ENCODE assay signal across 22 cellular contexts in the genomic region with DNA sequence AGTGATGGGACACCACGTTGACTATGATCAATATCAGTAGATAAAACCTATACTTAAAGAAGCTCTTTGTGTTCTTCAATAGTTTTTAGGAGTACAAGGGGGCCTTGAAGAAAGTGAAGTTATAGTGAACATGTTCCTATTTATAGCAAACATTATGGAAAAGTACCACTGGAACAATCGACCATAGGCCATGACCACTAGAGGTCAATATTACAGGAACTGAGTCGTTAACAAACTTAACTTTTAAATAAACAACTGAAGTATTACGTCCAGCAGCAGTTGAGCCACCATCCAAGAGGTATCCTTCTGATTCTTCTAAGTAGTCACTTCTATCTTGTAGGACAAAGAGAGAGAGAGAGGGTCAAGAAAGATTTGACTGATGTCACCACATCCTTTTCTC.
DNase-seq lines count a peak whose midpoint lies in the region; ATAC-seq and TF ChIP-seq lines count a peak whose summit lies in the region.
"Had no signal": no experiment of that assay in that cellular context is flagged by ENCODE, and none has a peak within 500 bp of the region (broad histone marks: within the 10 kb centered on the region; RNA-seq: fewer than 3 reads in every experiment).

No MANE protein-coding gene starts in this region.

- peak in 2 of 4 donors; percentile 55 to 57 for ATAC-seq in right lobe of liver
- no peak for ATAC-seq in activated CD4-positive, alpha-beta T cell treated with anti-CD3 and anti-CD28 coated beads for 36 hours
- ATAC-seq: activated CD4-positive, CD25-positive, alpha-beta regulatory T cell treated with anti-CD3 and anti-CD28 coated beads, Interleukin-2, amount 50 U/mL, for 24 hours; activated naive CD4-positive, alpha-beta T cell treated with anti-CD3 and anti-CD28 coated beads, Interleukin-2, amount 50 U/mL, for 72 hours; activated T-cell treated with anti-CD3 and anti-CD28 coated beads, Interleukin-2, amount 50 U/mL, for 72 hours; left colon; SK-N-SH treated with all-trans-retinoic acid at 6 μM for 48 hours had no signal

- no peaks in the 10 kb centered on the region for H3K9me2 ChIP-seq in Karpas-422 (replicated peaks; ENCODE audit: insufficient read depth, low read length)

- H3K4me3 Mint-ChIP-seq in activated CD4-positive, alpha-beta T cell treated with anti-CD3 and anti-CD28 coated beads for 36 hours, result no peak overlapping the region
- H3K4me3 Mint-ChIP-seq: activated T-cell treated with anti-CD3 and anti-CD28 coated beads, Interleukin-2, amount 50 U/mL, for 72 hours; nephron progenitor cell had no signal

- intact Hi-C loops in right lobe of liver (cut with DNase I), result no loop called here
- intact Hi-C loops in activated CD4-positive, alpha-beta T cell treated with anti-CD3 and anti-CD28 coated beads for 36 hours (cut with DNase I, micrococcal nuclease), result no loop called here

- no peak overlapping the region for H3K9ac ChIP-seq in Karpas-422 (ENCODE audit: low read length)
- H3K9ac ChIP-seq: KMS-11 had no signal

- H3K9me3 ChIP-seq in BE2C (no peaks in the 10 kb centered on the region), Karpas-422 (ENCODE audit: low read length) (no peaks in the 10 kb centered on the region), right lobe of liver (no peaks in the 10 kb centered on the region), suprapubic skin (no peaks in the 10 kb centered on the region)
- H3K9me3 ChIP-seq: prostate gland, spleen, vagina had no signal

- H3K27ac ChIP-seq in Karpas-422 (ENCODE audit: low read length), result no peak overlapping the region
- no peak overlapping the region for H3K27ac ChIP-seq in right lobe of liver
- H3K27ac ChIP-seq in suprapubic skin, result no peak overlapping the region
- H3K27ac ChIP-seq: KMS-11, prostate gland, spleen, vagina had no signal

- H3K79me2 ChIP-seq in Karpas-422 (ENCODE audit: low read length), result no peaks in the 10 kb centered on the region

- DNase-seq in BE2C, result no peak
- no peak for DNase-seq in Karpas-422
- DNase-seq in amniotic epithelial cell (ENCODE audit: low read depth), result peak; percentile 4
- DNase-seq in right lobe of liver, result no peak
- DNase-seq in NCI-H187 (lab: John Stamatoyannopoulos, UW), result no peak
- no peak for DNase-seq in suprapubic skin (ENCODE audit: low spot score in 2 of 2)
- no peak for DNase-seq in activated CD4-positive, alpha-beta T cell treated with anti-CD3 and anti-CD28 coated beads for 36 hours
- no peak for DNase-seq in GM19238 (ENCODE audit: insufficient read length, low spot score)
- DNase-seq: activated T-cell treated with anti-CD3 and anti-CD28 coated beads, Interleukin-2, amount 50 U/mL, for 72 hours; cortex of kidney; left colon; NCI-H146; nephron progenitor cell; spleen; stimulated activated CD8-positive, alpha-beta memory T cell treated with anti-CD3 and anti-CD28 coated beads, Interleukin-4, amount 100 ng/mL, for 48 hours; T-helper 9 cell had no signal

- no peaks in the 10 kb centered on the region for H3K27me3 ChIP-seq in BE2C
- no peaks in the 10 kb centered on the region for H3K27me3 ChIP-seq in Karpas-422 (ENCODE audit: low read length)
- H3K27me3 ChIP-seq in right lobe of liver, result no peaks in the 10 kb centered on the region
- H3K27me3 ChIP-seq in suprapubic skin, result no peaks in the 10 kb centered on the region
- H3K27me3 ChIP-seq: spleen, vagina had no signal

- peak overlapping the region; percentile 17; the same call in 1 of the 2 replicates for H2AFZ ChIP-seq in Karpas-422 (ENCODE audit: low read length)

- TF ChIP-seq EP300 in suprapubic skin (IDR thresholded peaks at IDR 0.05), result no peak

- POLR2A ChIA-PET in activated CD4-positive, alpha-beta T cell treated with anti-CD3 and anti-CD28 coated beads for 36 hours (lab: Charles Lee), result no interaction called here

- no peaks in the 10 kb centered on the region for H3K27me3 Mint-ChIP-seq in activated CD4-positive, alpha-beta T cell treated with anti-CD3 and anti-CD28 coated beads for 36 hours

- H3K36me3 ChIP-seq in BE2C (no peaks in the 10 kb centered on the region), Karpas-422 (ENCODE audit: insufficient read depth, low read length) (no peaks in the 10 kb centered on the region), right lobe of liver (no peaks in the 10 kb centered on the region), suprapubic skin (no peaks in the 10 kb centered on the region)
- H3K36me3 ChIP-seq: prostate gland, spleen, vagina had no signal

- no peaks in the 10 kb centered on the region for H3K36me3 Mint-ChIP-seq in activated CD4-positive, alpha-beta T cell treated with anti-CD3 and anti-CD28 coated beads for 36 hours (ENCODE audit: low read depth)
- H3K36me3 Mint-ChIP-seq: activated naive CD4-positive, alpha-beta T cell treated with anti-CD3 and anti-CD28 coated beads, Interleukin-2, amount 50 U/mL, for 72 hours had no signal

- H3K4me3 ChIP-seq in BE2C (ENCODE audit: low read depth, low read length) (no peak overlapping the region), Karpas-422 (ENCODE audit: low read length) (no peak overlapping the region), right lobe of liver (no peak overlapping the region), suprapubic skin (no peak overlapping the region)
- H3K4me3 ChIP-seq: prostate gland, spleen, vagina had no signal

- H3K4me1 ChIP-seq in BE2C, result no peaks in the 10 kb centered on the region
- no peaks in the 10 kb centered on the region for H3K4me1 ChIP-seq in Karpas-422 (ENCODE audit: low read length)
- H3K4me1 ChIP-seq in right lobe of liver, result no peaks in the 10 kb centered on the region
- H3K4me1 ChIP-seq in suprapubic skin, result no peaks in the 10 kb centered on the region
- H3K4me1 ChIP-seq: prostate gland, spleen, vagina had no signal

- H3K9me3 Mint-ChIP-seq in activated CD4-positive, alpha-beta T cell treated with anti-CD3 and anti-CD28 coated beads for 36 hours (ENCODE audit: low read depth), result no peaks in the 10 kb centered on the region
- H3K9me3 Mint-ChIP-seq: nephron progenitor cell had no signal

- TF ChIP-seq POLR2A in right lobe of liver (IDR thresholded peaks at IDR 0.05) (no peak), suprapubic skin (IDR thresholded peaks at IDR 0.05) (no peak)

- H3K4me1 Mint-ChIP-seq in activated CD4-positive, alpha-beta T cell treated with anti-CD3 and anti-CD28 coated beads for 36 hours, result no peaks in the 10 kb centered on the region
- H3K4me1 Mint-ChIP-seq: nephron progenitor cell had no signal

- CTCF ChIA-PET in activated CD4-positive, alpha-beta T cell treated with anti-CD3 and anti-CD28 coated beads for 36 hours (lab: Charles Lee), result no interaction called here

- TF ChIP-seq CTCF in BE2C (IDR thresholded peaks at IDR 0.05; ENCODE audit: low read depth, low read length), result peak; percentile 32
- peak; percentile 10 to 32 (median 22) for TF ChIP-seq CTCF in right lobe of liver (IDR thresholded peaks at IDR 0.05)
- TF ChIP-seq CTCF in suprapubic skin (IDR thresholded peaks at IDR 0.05), result no peak

- no peak overlapping the region for H3K4me2 ChIP-seq in Karpas-422 (ENCODE audit: low read depth, low read length, poor library complexity, severe bottlenecking)
- H3K4me2 ChIP-seq: KMS-11 had no signal

- no peaks in the 10 kb centered on the region for H4K20me1 ChIP-seq in Karpas-422 (ENCODE audit: insufficient read depth, low read depth, low read length)

- no peak overlapping the region for H3K27ac Mint-ChIP-seq in activated CD4-positive, alpha-beta T cell treated with anti-CD3 and anti-CD28 coated beads for 36 hours
- H3K27ac Mint-ChIP-seq: activated naive CD4-positive, alpha-beta T cell treated with anti-CD3 and anti-CD28 coated beads, Interleukin-2, amount 50 U/mL, for 72 hours; activated T-cell treated with anti-CD3 and anti-CD28 coated beads, Interleukin-2, amount 50 U/mL, for 72 hours; nephron progenitor cell had no signal

- WGBS in right lobe of liver (ENCODE audit: insufficient coverage, low coverage, low lambda C conversion rate, missing lambda C conversion rate), result 30% methylated on average over 4 of the region's 4 CpGs
- 68% methylated on average over 4 of the region's 4 CpGs for WGBS in suprapubic skin

Comparison
In these comparisons a context has a peak if more than half of its experiments do, and no peak if none do; other contexts are left out.
1. CTCF ChIP-seq: peak in BE2C (single experiment) and right lobe of liver (4 of 4); none in suprapubic skin (0 of 2).